ENCODE assay signal across 17 cellular contexts in the genomic region with DNA sequence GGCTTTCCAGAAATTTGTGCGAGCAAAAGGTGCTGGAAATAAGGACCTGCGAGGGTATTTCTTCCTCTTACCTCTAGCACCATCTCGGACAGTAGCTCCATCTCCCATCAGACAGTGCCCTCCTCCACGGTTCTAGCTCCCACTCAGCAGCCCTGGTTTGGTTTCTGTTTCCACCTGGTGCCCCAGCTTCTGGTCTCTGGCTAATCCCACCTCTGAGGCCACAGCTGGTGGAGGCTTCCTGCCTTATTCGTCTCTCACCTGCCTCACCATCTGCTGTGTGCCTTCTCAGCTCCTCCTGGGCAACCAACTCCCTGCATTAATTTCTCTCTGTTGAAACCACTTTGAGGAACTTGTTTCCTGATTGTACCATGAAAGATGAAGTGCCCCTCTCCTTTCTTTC.
A peak's percentile ranks its signal among the peaks of the same experiment; 100 is the strongest.
DNase-seq lines count a peak whose midpoint lies in the region; TF ChIP-seq lines count a peak whose summit lies in the region.
"Had no signal": no experiment of that assay in that cellular context is flagged by ENCODE, and none has a peak within 500 bp of the region (broad histone marks: within the 10 kb centered on the region; RNA-seq: fewer than 3 reads in every experiment).

No MANE protein-coding gene starts in this region.

- DNase-seq in NK-92 treated with Interleukin-12 subunit alpha and Interleukin-12 subunit beta, amount 100 ng/mL, for 24 hours (lab: John Stamatoyannopoulos, UW), result peak; percentile 45
- DNase-seq in NK-92 (lab: John Stamatoyannopoulos, UW; ENCODE audit: unreplicated experiment) (no peak), NCI-H524 treated with DMSO at 0.1 percent for 48 hours (lab: John Stamatoyannopoulos, UW) (peak; percentile 23), myocyte (ENCODE audit: low read depth) (peak; percentile 73), vagina (ENCODE audit: extremely low spot score in 2 of 2) (no peak), NCI-H128 (lab: John Stamatoyannopoulos, UW; ENCODE audit: unreplicated experiment) (no peak), OCI-M2 (lab: John Stamatoyannopoulos, UW; ENCODE audit: unreplicated experiment) (no peak), SJCRH30 (no peak)
- DNase-seq: 8988T; CD8-positive, alpha-beta memory T cell; COR-L47; DMS79 treated with DMSO at 0.1 percent for 48 hours; EL; GOT3; H7 had no signal

- no peak for TF ChIP-seq CTCF in vagina (IDR thresholded peaks at IDR 0.05)

- H3K27me3 ChIP-seq in vagina, result no peaks in the 10 kb centered on the region
- no peaks in the 10 kb centered on the region for H3K27me3 ChIP-seq in SJCRH30

- intact Hi-C loops in vagina (cut with DNase I), result loop anchor here (10.0 kb wide), 1 partner anchor 259 kb away; no protein-coding TSS in a partner anchor

- no peaks in the 10 kb centered on the region for H3K9me3 ChIP-seq in vagina
- no peaks in the 10 kb centered on the region for H3K9me3 ChIP-seq in SJCRH30 (replicated peaks)

- TF ChIP-seq POLR2A in vagina (IDR thresholded peaks at IDR 0.05), result no peak

- H3K4me1 ChIP-seq in vagina (peaks cover 44% of the 10 kb centered on the region), SJCRH30 (peaks cover 16% of the 10 kb centered on the region)

- H3K36me3 ChIP-seq in vagina (no peaks in the 10 kb centered on the region), SJCRH30 (no peaks in the 10 kb centered on the region)
- H3K36me3 ChIP-seq: BLaER1 treated with 17β-estradiol and CSF1 and Interleukin-3, amounts not matched to agents 10 nM and 100 nM had no signal

- H3K27ac ChIP-seq in vagina, result peak overlapping the region; percentile 77
- no peak overlapping the region for H3K27ac ChIP-seq in SJCRH30
- H3K27ac ChIP-seq: BLaER1 treated with 17β-estradiol and CSF1 and Interleukin-3, amounts not matched to agents 10 nM and 100 nM had no signal

- H3K4me3 ChIP-seq in vagina (no peak overlapping the region), SJCRH30 (no peak overlapping the region)
- H3K4me3 ChIP-seq: BLaER1 treated with 17β-estradiol and CSF1 and Interleukin-3, amounts not matched to agents 10 nM and 100 nM; GM12878 had no signal

Comparison
In these comparisons a context has a peak if more than half of its experiments do, and no peak if none do; other contexts are left out.
1. DNase-seq: peak in NK-92 treated with Interleukin-12 subunit alpha and Interleukin-12 subunit beta, amount 100 ng/mL, for 24 hours (single experiment), NCI-H524 treated with DMSO at 0.1 percent for 48 hours (single experiment) and myocyte (single experiment); none in NK-92 (single experiment), vagina (0 of 2), NCI-H128 (single experiment), OCI-M2 (single experiment) and SJCRH30 (0 of 2).